In the genomic region with DNA sequence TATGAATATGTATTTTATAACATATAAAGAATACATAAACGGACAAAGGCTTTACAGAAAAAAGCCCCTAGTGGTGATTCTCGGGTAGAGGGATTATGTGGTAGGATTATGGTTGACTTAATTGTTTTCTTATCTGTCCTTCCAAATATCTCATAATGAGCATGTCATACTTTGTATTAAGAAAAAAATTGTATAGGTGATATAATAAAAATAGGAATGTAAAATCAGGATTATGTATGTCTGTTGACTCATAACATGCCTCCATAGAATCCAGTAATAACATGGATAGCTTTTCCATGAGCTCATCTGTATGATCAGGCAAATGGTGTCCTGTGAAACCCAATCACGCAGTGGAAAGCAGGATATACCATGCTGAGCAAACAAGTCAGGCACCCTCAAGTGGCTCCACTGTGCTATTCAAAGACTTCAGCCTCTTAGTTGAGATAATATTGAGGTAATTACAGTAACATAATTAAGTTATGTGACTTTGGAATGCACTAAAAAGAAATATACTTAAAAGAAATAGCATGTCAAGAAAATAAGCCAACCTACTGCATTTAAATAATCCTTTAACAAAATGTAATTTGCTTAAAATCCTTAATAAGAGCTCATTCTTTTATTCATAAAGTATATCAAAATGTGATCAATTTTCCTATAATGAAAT, we compare ENCODE assay signal across 9 cellular contexts. TPM values are rescaled to one million over a fixed set of nuclear protein-coding genes. Genes with fewer than 3 reads are reported as not detected.
A peak's percentile ranks its signal among the peaks of the same experiment; 100 is the strongest.
DNase-seq lines count a peak whose midpoint lies in the region; ATAC-seq, FAIRE-seq and TF ChIP-seq lines count a peak whose summit lies in the region.
"Had no signal": no experiment of that assay in that cellular context is flagged by ENCODE, and none has a peak within 500 bp of the region (broad histone marks: within the 10 kb centered on the region; RNA-seq: fewer than 3 reads in every experiment).

No MANE protein-coding gene starts in this region.

- no peaks in the 10 kb centered on the region for H3K79me2 ChIP-seq in Loucy (ENCODE audit: insufficient read depth, low read length)
- H3K79me2 ChIP-seq in K562 (ENCODE audit: control insufficient read depth, insufficient read depth, low read length): no peaks in the 10 kb centered on the region

- no peaks in the 10 kb centered on the region for H3K27me3 ChIP-seq in Loucy (ENCODE audit: insufficient read depth, low read length, poor library complexity, severe bottlenecking)
- peaks cover 27 to 30% of the 10 kb centered on the region in 2 experiments; a peak in 4 of 5 replicates for H3K27me3 ChIP-seq in K562 (ENCODE audit: control insufficient read depth in 2 of 2, insufficient read depth in 2 of 2, low read length in 2 of 2)
- no peaks in the 10 kb centered on the region for H3K27me3 ChIP-seq in adrenal gland

- H3K9me2 ChIP-seq in Loucy (replicated peaks; ENCODE audit: low read depth, low read length): no peaks in the 10 kb centered on the region

- H4K20me1 ChIP-seq in Loucy (ENCODE audit: insufficient read depth, low read length, poor library complexity, severe bottlenecking) (no peaks in the 10 kb centered on the region), K562 (replicated peaks; ENCODE audit: control insufficient read depth, insufficient read depth, low read length) (no peaks in the 10 kb centered on the region)

- H3K4me3 Mint-ChIP-seq in naive B cell: no peak overlapping the region
- H3K4me3 Mint-ChIP-seq: activated naive CD4-positive, alpha-beta T cell treated with anti-CD3 and anti-CD28 coated beads, Interleukin-2, amount 10 ng/mL, durations not matched to agents 7 days and 5 days had no signal

- ATAC-seq in K562: peak; percentile 67; the same call in 2 of the 3 replicates
- no peak for ATAC-seq in naive B cell (ENCODE audit: low read depth in 2 of 2)
- ATAC-seq in HG03565 (IDR thresholded peaks at IDR 0.05; ENCODE audit: unreplicated experiment): no peak

- intact Hi-C loops in K562 (cut with micrococcal nuclease): no loop called here
- intact Hi-C loops in adrenal gland (cut with DNase I): loop anchor here in 1 of 2 donors (10.0 kb wide), 1 partner anchor 143 kb away; no protein-coding TSS in a partner anchor

- peaks cover 11 to 29% (median 27%) of the 10 kb centered on the region in 3 donors for H3K27me3 Mint-ChIP-seq in naive B cell

- H3K36me3 ChIP-seq in Loucy (ENCODE audit: insufficient read depth, low read length) (no peaks in the 10 kb centered on the region), K562 (ENCODE audit: control insufficient read depth, insufficient read depth, low read length) (no peaks in the 10 kb centered on the region), adrenal gland (replicated peaks in 1 of 2) (no peaks in the 10 kb centered on the region)

- POLR2A ChIA-PET in K562 (lab: Yijun Ruan, JAX): interaction anchor here (0.6 kb wide), 1 partner anchor 218 kb away, joined by 3 read pairs; no protein-coding TSS in a partner anchor

- FAIRE-seq in G401.6 (lab: Jason Lieb, UNC): peak; percentile 82
- no peak for FAIRE-seq in K562 (lab: Jason Lieb, UNC)

- TF ChIP-seq CTCF in Loucy (conservative IDR thresholded peaks at IDR 0.05; ENCODE audit: low read length): peak; percentile 41
- peak in 1 of 3 experiments; percentile 50; a peak in 2 of 6 replicates for TF ChIP-seq CTCF in K562 (IDR thresholded peaks at IDR 0.05 in 2 of 3, conservative IDR thresholded peaks at IDR 0.05 in 1 of 3; ENCODE audit: insufficient read depth in 2 of 3, low read depth in 1 of 3, low read length in 3 of 3)
- peak in 2 of 6 experiments; percentile 27 to 53 for TF ChIP-seq CTCF in adrenal gland (IDR thresholded peaks at IDR 0.05)

- H3K4me1 Mint-ChIP-seq in naive B cell: peaks cover 9 to 17% (median 11%) of the 10 kb centered on the region in 3 donors

- no peak overlapping the region for H3K9ac ChIP-seq in Loucy (ENCODE audit: low read depth, low read length, poor library complexity, severe bottlenecking)
- H3K9ac ChIP-seq in K562 (ENCODE audit: insufficient read depth in 1 of 2, low read depth in 2 of 2, low read length in 2 of 2): no peak overlapping the region

- no peak for TF ChIP-seq EP300 in K562 (IDR thresholded peaks at IDR 0.05; ENCODE audit: low read length)

- H3K36me3 Mint-ChIP-seq in naive B cell: no peaks in the 10 kb centered on the region
- H3K36me3 Mint-ChIP-seq: activated naive CD4-positive, alpha-beta T cell treated with anti-CD3 and anti-CD28 coated beads, Interleukin-2, amount 10 ng/mL, durations not matched to agents 7 days and 5 days had no signal

- no peak overlapping the region for H3K4me3 ChIP-seq in Loucy (ENCODE audit: low read length, poor library complexity, severe bottlenecking)
- H3K4me3 ChIP-seq in K562: no peak overlapping the region
- H3K4me3 ChIP-seq in adrenal gland: no peak overlapping the region

- no TSS peak for BruUV-seq in K562 (replicated peaks; lab: Mats Ljungman, UMichigan)

- H2AFZ ChIP-seq in Loucy (ENCODE audit: low read length) (no peak overlapping the region), K562 (ENCODE audit: low read depth, low read length) (no peak overlapping the region)

- no peak overlapping the region for H3K27ac Mint-ChIP-seq in naive B cell
- H3K27ac Mint-ChIP-seq: activated naive CD4-positive, alpha-beta T cell treated with anti-CD3 and anti-CD28 coated beads, Interleukin-2, amount 10 ng/mL, durations not matched to agents 7 days and 5 days had no signal

- DNase-seq in K562 (ENCODE audit: extremely low read depth in 1 of 4, low spot score in 3 of 4) (peak; percentile 13 to 22 (median 18)), naive B cell (peak; percentile 21), hypothalamus (lab: John Stamatoyannopoulos, UW) (no peak), adrenal gland (no peak), epidermal melanocyte (ENCODE audit: insufficient read length, low spot score) (no peak)
- DNase-seq: activated naive CD4-positive, alpha-beta T cell treated with anti-CD3 and anti-CD28 coated beads, Interleukin-2, amount 10 ng/mL, durations not matched to agents 7 days and 5 days had no signal

- H3K9me1 ChIP-seq in K562 (ENCODE audit: control insufficient read depth, insufficient read depth, low read length): no peaks in the 10 kb centered on the region

- no peaks in the 10 kb centered on the region for H3K9me3 Mint-ChIP-seq in naive B cell
- H3K9me3 Mint-ChIP-seq: activated naive CD4-positive, alpha-beta T cell treated with anti-CD3 and anti-CD28 coated beads, Interleukin-2, amount 10 ng/mL, durations not matched to agents 7 days and 5 days had no signal

- H3K27ac ChIP-seq in K562 (ENCODE audit: extremely low read depth, low read depth, low read length) (no peak overlapping the region), adrenal gland (no peak overlapping the region)

- CTCF ChIA-PET in K562 (lab: Yijun Ruan, JAX; ENCODE audit: low intra/inter-chr PET ratio): no interaction called here

- H3K4me2 ChIP-seq in Loucy (ENCODE audit: low read depth, low read length, poor library complexity, severe bottlenecking) (no peak overlapping the region), K562 (ENCODE audit: insufficient read depth, low read length) (no peak overlapping the region)

- no peak for TF ChIP-seq POLR2A in K562 (conservative IDR thresholded peaks at IDR 0.05)
- TF ChIP-seq POLR2A in adrenal gland (IDR thresholded peaks at IDR 0.05): no peak

- no peaks in the 10 kb centered on the region for H3F3A ChIP-seq in Loucy (ENCODE audit: low read depth)

- TF ChIP-seq RAD21 in K562 (CRISPR knock-in tag; conservative IDR thresholded peaks at IDR 0.05 in 1 of 2, IDR thresholded peaks at IDR 0.05 in 1 of 2): 0 out of 4 replicates have a peak, but pooled peaks of 1 of the 2 experiments have one; percentile 5

- H3K9me3 ChIP-seq in Loucy (ENCODE audit: insufficient read depth, low read depth, low read length) (no peaks in the 10 kb centered on the region), K562 (replicated peaks; ENCODE audit: control insufficient read depth, insufficient read depth, low read depth, low read length) (no peaks in the 10 kb centered on the region), adrenal gland (replicated peaks in 1 of 3) (no peaks in the 10 kb centered on the region)

- in situ Hi-C loops in K562 (cut with MboI): loop anchor here (10.0 kb wide), 1 partner anchor 333 kb away; no protein-coding TSS in a partner anchor

- H3K4me1 ChIP-seq in Loucy (ENCODE audit: insufficient read depth, low read length, poor library complexity, severe bottlenecking) (no peaks in the 10 kb centered on the region), K562 (replicated peaks in 1 of 2; ENCODE audit: control insufficient read depth in 2 of 2, insufficient read depth in 2 of 2, low read length in 2 of 2) (no peaks in the 10 kb centered on the region), adrenal gland (replicated peaks in 1 of 2) (no peaks in the 10 kb centered on the region)

- WGBS in K562 (ENCODE audit: insufficient coverage, low coverage, missing lambda C conversion rate): 0% methylated on average over 3 of the region's 3 CpGs
- WGBS in adrenal gland, 4 donors: 30 to 48% (median 40%) methylated on average over 3 of the region's 3 CpGs

RNA-seq across cellular contexts. Expression of a gene that starts 39.6 kb away (rescaled TPM):
- total RNA-seq in K562 (2011; cell fraction: chromatin; rRNA removed; ENCODE audit: low replicate concordance): 17.7 and 24.8 TPM in 2 replicates
- total RNA-seq in K562 (2011; cell fraction: nucleolus; rRNA removed): 16.8 and 22.2 TPM in 2 replicates
- total RNA-seq in K562 (2011; cell fraction: nucleoplasm; rRNA removed): 28.7 and 35.0 TPM in 2 replicates
- total RNA-seq in K562 (2014; rRNA removed) (90.3 and 96.8 TPM in 2 replicates), K562 (2014; rRNA removed; fragmentation: Illumina TruSeq; extraction: Trizol) (136 and 140 TPM in 2 replicates), K562 (2015; rRNA removed; fragmentation: Illumina TruSeq; extraction: Trizol) (112 and 120 TPM in 2 replicates), K562 (2021) (99.5 and 105 TPM in 2 replicates), adrenal gland (100 to 1,000 TPM in 1 of 8 donors, 10 to 100 TPM in 7; 21.7 to 112 (median 47.8) TPM)
- polyA plus RNA-seq in K562 (2011; rRNA removed) (83.6 and 96.0 TPM in 2 replicates), K562 (2014; fragmentation: Illumina TruSeq; extraction: Trizol) (91.7 and 101 TPM in 2 replicates), K562 (2014; fragmentation: Nextera tagmentation; extraction: Ambion mirVana) (100 to 1,000 TPM; 156 to 186 TPM), K562 (2014; rRNA removed) (77.0 and 81.2 TPM in 2 replicates), naive B cell (ENCODE audit: low read depth in 6 of 6) (10 to 100 TPM; 34.1 to 46.0 (median 37.5) TPM), adrenal gland (100 to 1,000 TPM in 1 of 3 donors, 10 to 100 TPM in 2; 13.3 to 119 (median 16.1) TPM)
- 20.1 and 42.7 TPM in 2 replicates for polyA plus RNA-seq in K562 (2011; cell fraction: cytosol; rRNA removed)
- 74.4 and 76.8 TPM in 2 replicates for polyA plus RNA-seq in K562 (2011; cell fraction: nucleus; rRNA removed)
- 58.3 and 91.4 TPM in 2 replicates for polyA plus RNA-seq in K562 (2012)
- 151 and 154 TPM in 2 replicates for polyA minus RNA-seq in K562 (2011; rRNA and poly(A)+ RNA removed)
- 93.2 and 97.4 TPM in 2 replicates for polyA minus RNA-seq in K562 (2011; cell fraction: cytosol; rRNA and poly(A)+ RNA removed)
- polyA minus RNA-seq in K562 (2011; cell fraction: nucleus; rRNA and poly(A)+ RNA removed): 28.1 and 43.1 TPM in 2 replicates

RNA-seq across cellular contexts. Expression of a gene that starts 50.1 kb away (rescaled TPM):
- total RNA-seq in K562 (2011; cell fraction: chromatin; rRNA removed; ENCODE audit: low replicate concordance): 19.6 and 60.1 TPM in 2 replicates
- 23.8 and 27.5 TPM in 2 replicates for total RNA-seq in K562 (2011; cell fraction: nucleolus; rRNA removed)
- 49.5 and 88.6 TPM in 2 replicates for total RNA-seq in K562 (2011; cell fraction: nucleoplasm; rRNA removed)
- total RNA-seq in K562 (2014; rRNA removed): 49.4 and 64.1 TPM in 2 replicates
- 113 and 123 TPM in 2 replicates for total RNA-seq in K562 (2014; rRNA removed; fragmentation: Illumina TruSeq; extraction: Trizol)
- 98.7 and 109 TPM in 2 replicates for total RNA-seq in K562 (2015; rRNA removed; fragmentation: Illumina TruSeq; extraction: Trizol)
- total RNA-seq in K562 (2021): 125 and 146 TPM in 2 replicates
- 140 and 167 TPM in 2 replicates for polyA plus RNA-seq in K562 (2011; rRNA removed)
- polyA plus RNA-seq in K562 (2011; cell fraction: cytosol; rRNA removed): 16.9 and 37.2 TPM in 2 replicates
- 32.8 and 51.1 TPM in 2 replicates for polyA plus RNA-seq in K562 (2011; cell fraction: nucleus; rRNA removed)
- 66.6 and 187 TPM in 2 replicates for polyA plus RNA-seq in K562 (2012)
- 60.3 and 67.7 TPM in 2 replicates for polyA plus RNA-seq in K562 (2014; fragmentation: Illumina TruSeq; extraction: Trizol)
- 100 to 1,000 TPM; 161 to 162 TPM for polyA plus RNA-seq in K562 (2014; fragmentation: Nextera tagmentation; extraction: Ambion mirVana)
- polyA plus RNA-seq in K562 (2014; rRNA removed): 109 and 117 TPM in 2 replicates
- 36.3 and 47.6 TPM in 2 replicates for polyA minus RNA-seq in K562 (2011; rRNA and poly(A)+ RNA removed)
- polyA minus RNA-seq in K562 (2011; cell fraction: cytosol; rRNA and poly(A)+ RNA removed): 19.7 and 24.7 TPM in 2 replicates
- polyA minus RNA-seq in K562 (2011; cell fraction: nucleus; rRNA and poly(A)+ RNA removed): 53.0 and 99.3 TPM in 2 replicates
- 100 to 1,000 TPM in 1 of 6 donors, 10 to 100 TPM in 5; 53.9 to 103 (median 75.5) TPM for polyA plus RNA-seq in naive B cell (ENCODE audit: low read depth in 6 of 6)
- total RNA-seq in adrenal gland: 10 to 100 TPM; 13.3 to 90.4 (median 47.4) TPM
- 100 to 1,000 TPM in 1 of 3 donors, 10 to 100 TPM in 2; 42.5 to 131 (median 50.0) TPM for polyA plus RNA-seq in adrenal gland

Comparison
In these comparisons a context has a peak if more than half of its experiments do, and no peak if none do; other contexts are left out.
1. DNase-seq: peak in K562 (4 of 4) and naive B cell (single experiment); none in hypothalamus (0 of 51), adrenal gland (0 of 7) and epidermal melanocyte (single experiment).